Comparison of ENCODE assay signal across 25 cellular contexts in genomic region chr1:43056981-43057391, GRCh38.
DNase-seq lines count a peak whose midpoint lies in the region; ATAC-seq, FAIRE-seq and TF ChIP-seq lines count a peak whose summit lies in the region.
"Had no signal": no experiment of that assay in that cellular context is flagged by ENCODE, and none has a peak within 500 bp of the region (broad histone marks: within the 10 kb centered on the region; RNA-seq: fewer than 3 reads in every experiment).

No MANE protein-coding gene starts in this region.

- no peak overlapping the region for H3K23ac ChIP-seq in neuronal stem cell (ENCODE audit: low read depth, low read length, poor library complexity)

- no peak overlapping the region for H4K91ac ChIP-seq in neuronal stem cell (ENCODE audit: low read depth, low read length, poor library complexity)

- peak overlapping the region; percentile 2 for H2AK5ac ChIP-seq in neuronal stem cell (ENCODE audit: low read depth, low read length)

- H3K9me3 ChIP-seq in astrocyte (ENCODE audit: insufficient read depth, low read depth, low read length) (no peaks in the 10 kb centered on the region), neuronal stem cell (replicated peaks in 1 of 2; ENCODE audit: control insufficient read depth in 2 of 2, insufficient read depth in 1 of 2, low read depth in 1 of 2, low read length in 2 of 2) (no peaks in the 10 kb centered on the region)
- H3K9me3 ChIP-seq: A549, lower lobe of right lung, MG63, psoas muscle, transverse colon had no signal

- H3K4me3 Mint-ChIP-seq in astrocyte (ENCODE audit: unreplicated experiment) = no peak overlapping the region
- H3K4me3 Mint-ChIP-seq: activated naive CD4-positive, alpha-beta T cell treated with anti-CD3 and anti-CD28 coated beads, Interleukin-2, amount 50 U/mL, for 24 hours; stimulated activated naive B cell treated with anti-CD40 and anti-IgM and Interleukin-4, amounts not matched to agents 10 μg/mL and 1 μg/mL and 100 μg/mL, for 72 hours had no signal

- no peak overlapping the region for H2BK120ac ChIP-seq in neuronal stem cell (ENCODE audit: low read depth, low read length)

- H3K4me2 ChIP-seq in astrocyte (ENCODE audit: low read length) (no peak overlapping the region), neuronal stem cell (ENCODE audit: insufficient read depth, low read length, poor library complexity, severe bottlenecking) (no peak overlapping the region)
- H3K4me2 ChIP-seq: A549 had no signal

- H3K36me3 Mint-ChIP-seq in astrocyte (ENCODE audit: low read depth, unreplicated experiment) = no peaks in the 10 kb centered on the region
- H3K36me3 Mint-ChIP-seq: activated naive CD4-positive, alpha-beta T cell treated with anti-CD3 and anti-CD28 coated beads, Interleukin-2, amount 50 U/mL, for 24 hours; CD4-positive, alpha-beta memory T cell; naive B cell; stimulated activated naive B cell treated with anti-CD40 and anti-IgM and Interleukin-4, amounts not matched to agents 10 μg/mL and 1 μg/mL and 100 μg/mL, for 72 hours had no signal

- H3K36me3 ChIP-seq in astrocyte (ENCODE audit: insufficient read depth, low read length) = no peaks in the 10 kb centered on the region
- H3K36me3 ChIP-seq in neuronal stem cell (replicated peaks in 1 of 2; ENCODE audit: control insufficient read depth in 2 of 2, insufficient read depth in 2 of 2, low read length in 2 of 2) = no peaks in the 10 kb centered on the region
- H3K36me3 ChIP-seq: cardiac muscle cell, lower lobe of right lung, MG63, transverse colon had no signal

- H3K79me1 ChIP-seq in neuronal stem cell (ENCODE audit: low read depth, low read length) = no peaks in the 10 kb centered on the region

- no peak overlapping the region for H2BK15ac ChIP-seq in neuronal stem cell (ENCODE audit: low read length)

- H4K8ac ChIP-seq in neuronal stem cell (ENCODE audit: low read depth, low read length) = no peak overlapping the region

- TF ChIP-seq POLR2A in erythroblast (IDR thresholded peaks at IDR 0.05; ENCODE audit: low read length) = no peak

- FAIRE-seq in astrocyte (lab: Jason Lieb, UNC) = peak; percentile 9
- FAIRE-seq: A549, RCC 7860 had no signal

- no peak overlapping the region for H2BK5ac ChIP-seq in neuronal stem cell (ENCODE audit: low read length)

- no CpG with 5 or more reads among the region's 4 CpGs for WGBS in neuronal stem cell (ENCODE audit: extremely low coverage in 2 of 2, insufficient read length in 2 of 2, insufficient replicate concordance in 1 of 2), 2 donors

- H3K9ac ChIP-seq in astrocyte (ENCODE audit: low read length) (no peak overlapping the region), neuronal stem cell (ENCODE audit: low read depth, low read length, poor library complexity) (no peak overlapping the region)

- H3K27ac Mint-ChIP-seq in astrocyte (ENCODE audit: unreplicated experiment) = no peak overlapping the region
- H3K27ac Mint-ChIP-seq: activated naive CD4-positive, alpha-beta T cell treated with anti-CD3 and anti-CD28 coated beads, Interleukin-2, amount 50 U/mL, for 24 hours; CD4-positive, alpha-beta memory T cell; stimulated activated naive B cell treated with anti-CD40 and anti-IgM and Interleukin-4, amounts not matched to agents 10 μg/mL and 1 μg/mL and 100 μg/mL, for 72 hours had no signal

- H3K4me3 ChIP-seq in astrocyte (ENCODE audit: insufficient read depth, low read depth, low read length) (no peak overlapping the region), fibroblast of mammary gland (ENCODE audit: control insufficient read depth, low read depth, low read length) (no peak overlapping the region), neuronal stem cell (ENCODE audit: low read length in 2 of 2) (no peak overlapping the region)
- H3K4me3 ChIP-seq: A549, cardiac muscle cell, lower lobe of right lung, MG63, psoas muscle, transverse colon had no signal

- TF ChIP-seq CTCF in astrocyte (IDR thresholded peaks at IDR 0.05; ENCODE audit: insufficient read depth, low read depth, low read length) = no peak
- TF ChIP-seq CTCF in fibroblast of mammary gland (conservative IDR thresholded peaks at IDR 0.05; ENCODE audit: control insufficient read depth, insufficient read depth, low read depth, low read length) = no peak

- peak; percentile 57 for DNase-seq in AG20443 (ENCODE audit: low spot score)
- no peak for DNase-seq in astrocyte (ENCODE audit: low read depth)
- peak; percentile 21 for DNase-seq in fibroblast of mammary gland (ENCODE audit: low read depth)
- no peak for DNase-seq in neuronal stem cell (ENCODE audit: low spot score)
- DNase-seq in erythroblast (lab: John Stamatoyannopoulos, UW) = no peak
- no peak for DNase-seq in NK-92 (lab: John Stamatoyannopoulos, UW; ENCODE audit: unreplicated experiment)
- DNase-seq: activated CD4-positive, alpha-beta T cell treated with anti-CD3 and anti-CD28 coated beads for 4 hours; CD4-positive, alpha-beta memory T cell; DMS79; effector CD4-positive, alpha-beta T cell; lower lobe of right lung; MG63; naive B cell; NCI-H1694; NCI-H2227 treated with DMSO at 0.1 percent for 48 hours; psoas muscle; stimulated activated naive B cell treated with anti-CD40 and anti-IgM and Interleukin-4, amounts not matched to agents 10 μg/mL and 1 μg/mL and 100 μg/mL, for 72 hours; transverse colon had no signal

- ATAC-seq in GM19463 (IDR thresholded peaks at IDR 0.05; ENCODE audit: unreplicated experiment) (no peak), HG03097 (IDR thresholded peaks at IDR 0.05; ENCODE audit: low FRiP score, unreplicated experiment) (no peak)
- ATAC-seq: A549; psoas muscle; SK-N-SH treated with all-trans-retinoic acid at 6 μM for 48 hours; stimulated activated naive B cell treated with anti-CD40 and anti-IgM and Interleukin-4, amounts not matched to agents 10 μg/mL and 1 μg/mL and 100 μg/mL, for 72 hours had no signal

- no peaks in the 10 kb centered on the region for H3K79me2 ChIP-seq in astrocyte (ENCODE audit: insufficient read depth, low read length)

- H3K14ac ChIP-seq in neuronal stem cell (ENCODE audit: low read length) = no peak overlapping the region

- peaks cover 6% of the 10 kb centered on the region for H3K4me1 ChIP-seq in astrocyte (ENCODE audit: insufficient read depth, low read length)
- H3K4me1 ChIP-seq in neuronal stem cell (ENCODE audit: control insufficient read depth in 2 of 2, insufficient read depth in 1 of 2, low read depth in 1 of 2, low read length in 2 of 2) = peaks cover 3 to 18% of the 10 kb centered on the region in 2 donors
- H3K4me1 ChIP-seq: A549, psoas muscle, transverse colon had no signal

- H3K9me3 Mint-ChIP-seq in astrocyte (ENCODE audit: unreplicated experiment) = peaks cover 2% of the 10 kb centered on the region
- H3K9me3 Mint-ChIP-seq: activated naive CD4-positive, alpha-beta T cell treated with anti-CD3 and anti-CD28 coated beads, Interleukin-2, amount 50 U/mL, for 24 hours; CD4-positive, alpha-beta memory T cell; naive B cell; stimulated activated naive B cell treated with anti-CD40 and anti-IgM and Interleukin-4, amounts not matched to agents 10 μg/mL and 1 μg/mL and 100 μg/mL, for 72 hours had no signal

- H3K27ac ChIP-seq in astrocyte (ENCODE audit: low read depth, low read length) = no peak overlapping the region
- no peak overlapping the region for H3K27ac ChIP-seq in neuronal stem cell (replicated peaks; ENCODE audit: low read length)
- H3K27ac ChIP-seq: A549, cardiac muscle cell, lower lobe of right lung, psoas muscle, transverse colon had no signal

- H3K27me3 ChIP-seq in astrocyte (ENCODE audit: insufficient read depth, low read length) (no peaks in the 10 kb centered on the region), neuronal stem cell (ENCODE audit: control insufficient read depth in 3 of 3, insufficient read depth in 3 of 3, low read depth in 1 of 3, low read length in 3 of 3) (no peaks in the 10 kb centered on the region)
- H3K27me3 ChIP-seq: cardiac muscle cell, MG63 had no signal

- no peaks in the 10 kb centered on the region for H4K20me1 ChIP-seq in astrocyte (ENCODE audit: insufficient read depth, low read length)

- no peak overlapping the region for H2BK12ac ChIP-seq in neuronal stem cell (ENCODE audit: low read length)

- H3K4ac ChIP-seq in neuronal stem cell (ENCODE audit: low read length) = no peak overlapping the region

- H3K4me1 Mint-ChIP-seq in astrocyte (ENCODE audit: low read depth, unreplicated experiment) = peaks cover 23% of the 10 kb centered on the region

- peaks cover 2% of the 10 kb centered on the region for H3K27me3 Mint-ChIP-seq in astrocyte (ENCODE audit: low read depth, unreplicated experiment)
- H3K27me3 Mint-ChIP-seq: activated naive CD4-positive, alpha-beta T cell treated with anti-CD3 and anti-CD28 coated beads, Interleukin-2, amount 50 U/mL, for 24 hours had no signal

- H3K18ac ChIP-seq in neuronal stem cell (ENCODE audit: low read length) = no peak overlapping the region

- H2AFZ ChIP-seq in astrocyte (ENCODE audit: low read depth, low read length) (no peak overlapping the region), neuronal stem cell (ENCODE audit: low read length) (peak overlapping the region; percentile 4)

Comparison
In these comparisons a context has a peak if more than half of its experiments do, and no peak if none do; other contexts are left out.
1. DNase-seq: peak in AG20443 (single experiment) and fibroblast of mammary gland (single experiment); none in astrocyte (single experiment), neuronal stem cell (single experiment), erythroblast (0 of 2) and NK-92 (single experiment).